8 cellular contexts compared by ENCODE assay signal in genomic region chr2:207166039-207166348, GRCh38. TPM values are rescaled to one million over a fixed set of nuclear protein-coding genes. Genes with fewer than 3 reads are reported as not detected.
DNase-seq lines count a peak whose midpoint lies in the region; ATAC-seq, FAIRE-seq and TF ChIP-seq lines count a peak whose summit lies in the region.

No MANE protein-coding gene starts in this region.

- H3K4me3 ChIP-seq in astrocyte (ENCODE audit: insufficient read depth, low read depth, low read length) (peak overlapping the region; percentile 96), right atrium auricular region (peak overlapping the region; percentile 83 to 85), upper lobe of right lung (peak overlapping the region; percentile 76)

- H3K4me2 ChIP-seq in astrocyte (ENCODE audit: low read length) = peak overlapping the region; percentile 96

- H3K27me3 ChIP-seq in astrocyte (ENCODE audit: insufficient read depth, low read length) (no peaks in the 10 kb centered on the region), right atrium auricular region (no peaks in the 10 kb centered on the region), upper lobe of right lung (no peaks in the 10 kb centered on the region)

- peak overlapping the region; percentile 99 for H3K9ac ChIP-seq in astrocyte (ENCODE audit: low read length)

- H3K36me3 ChIP-seq in astrocyte (ENCODE audit: insufficient read depth, low read length) = no peaks in the 10 kb centered on the region
- no peaks in the 10 kb centered on the region for H3K36me3 ChIP-seq in right atrium auricular region
- no peaks in the 10 kb centered on the region for H3K36me3 ChIP-seq in upper lobe of right lung

- no peak for TF ChIP-seq CTCF in GM13976 (IDR thresholded peaks at IDR 0.05; ENCODE audit: borderline replicate concordance, control extremely low read depth, extremely low read depth, insufficient read depth, missing control alignments)
- TF ChIP-seq CTCF in astrocyte (IDR thresholded peaks at IDR 0.05; ENCODE audit: insufficient read depth, low read depth, low read length) = no peak
- TF ChIP-seq CTCF in right atrium auricular region (IDR thresholded peaks at IDR 0.05) = no peak
- no peak for TF ChIP-seq CTCF in progenitor cell of endocrine pancreas (IDR thresholded peaks at IDR 0.05; ENCODE audit: unreplicated experiment)
- TF ChIP-seq CTCF in upper lobe of right lung (IDR thresholded peaks at IDR 0.05) = no peak

- intact Hi-C loops in upper lobe of right lung (cut with DNase I) = no loop called here

- H3K27me3 Mint-ChIP-seq in astrocyte (ENCODE audit: low read depth, unreplicated experiment) (no peaks in the 10 kb centered on the region), progenitor cell of endocrine pancreas (no peaks in the 10 kb centered on the region)

- peaks cover 33% of the 10 kb centered on the region for H3K4me1 ChIP-seq in astrocyte (ENCODE audit: insufficient read depth, low read length)
- peaks cover 0 to 32% of the 10 kb centered on the region in 2 donors for H3K4me1 ChIP-seq in right atrium auricular region
- peaks cover 26% of the 10 kb centered on the region for H3K4me1 ChIP-seq in upper lobe of right lung

- H3K4me3 Mint-ChIP-seq in astrocyte (ENCODE audit: unreplicated experiment) = peak overlapping the region; percentile 98
- H3K4me3 Mint-ChIP-seq in progenitor cell of endocrine pancreas (ENCODE audit: low read depth) = peak overlapping the region; percentile 94

- peaks cover 23% of the 10 kb centered on the region for H3K4me1 Mint-ChIP-seq in astrocyte (ENCODE audit: low read depth, unreplicated experiment)
- peaks cover 23% of the 10 kb centered on the region for H3K4me1 Mint-ChIP-seq in progenitor cell of endocrine pancreas (ENCODE audit: low read depth)

- H2AFZ ChIP-seq in astrocyte (ENCODE audit: low read depth, low read length) = no peak overlapping the region

- H3K9me3 ChIP-seq in astrocyte (ENCODE audit: insufficient read depth, low read depth, low read length) = no peaks in the 10 kb centered on the region
- H3K9me3 ChIP-seq in right atrium auricular region = no peaks in the 10 kb centered on the region
- H3K9me3 ChIP-seq in upper lobe of right lung = no peaks in the 10 kb centered on the region

- ATAC-seq in HG02884 (IDR thresholded peaks at IDR 0.05; ENCODE audit: unreplicated experiment) = peak; percentile 89
- ATAC-seq in upper lobe of right lung = peak; percentile 94

- peak; percentile 97 for DNase-seq in GM13976 (ENCODE audit: low spot score)
- peak; percentile 99 for DNase-seq in NCI-H1694 (lab: John Stamatoyannopoulos, UW)
- peak; percentile 84 for DNase-seq in T-helper 9 cell
- peak; percentile 99 for DNase-seq in astrocyte (ENCODE audit: low read depth)
- peak; percentile 100 for DNase-seq in right atrium auricular region (ENCODE audit: low spot score)
- peak; percentile 99 for DNase-seq in progenitor cell of endocrine pancreas (ENCODE audit: low spot score, unreplicated experiment)
- peak; percentile 99 for DNase-seq in upper lobe of right lung

- no peak for FAIRE-seq in astrocyte (lab: Jason Lieb, UNC)

- H3K27ac ChIP-seq in astrocyte (ENCODE audit: low read depth, low read length) = peak overlapping the region; percentile 98
- H3K27ac ChIP-seq in right atrium auricular region = peak overlapping the region; percentile 100
- H3K27ac ChIP-seq in upper lobe of right lung = peak overlapping the region; percentile 100

- in situ Hi-C loops in GM13976 (cut with MboI; ENCODE audit: low sequenced_read_pairs, unreplicated experiment) = no loop called here

- H3K9me3 Mint-ChIP-seq in astrocyte (ENCODE audit: unreplicated experiment) (peaks cover 2% of the 10 kb centered on the region), progenitor cell of endocrine pancreas (ENCODE audit: low read depth) (no peaks in the 10 kb centered on the region)

- H3K27ac Mint-ChIP-seq in astrocyte (ENCODE audit: unreplicated experiment) (peak overlapping the region; percentile 85), progenitor cell of endocrine pancreas (peak overlapping the region; percentile 100)

- H3K79me2 ChIP-seq in astrocyte (ENCODE audit: insufficient read depth, low read length) = peaks cover 48% of the 10 kb centered on the region

- H3K36me3 Mint-ChIP-seq in astrocyte (ENCODE audit: low read depth, unreplicated experiment) (peaks cover 3% of the 10 kb centered on the region), progenitor cell of endocrine pancreas (ENCODE audit: insufficient read depth) (no peaks in the 10 kb centered on the region)

- H4K20me1 ChIP-seq in astrocyte (ENCODE audit: insufficient read depth, low read length) = peaks cover 25% of the 10 kb centered on the region

RNA-seq across cellular contexts. Expression of gene KLF7, which starts 0.2 kb away (rescaled TPM):
- total RNA-seq in astrocyte = 76.5 and 81.2 TPM in 2 replicates
- 10 to 100 TPM; 13.5 to 29.9 TPM for total RNA-seq in right atrium auricular region
- total RNA-seq in progenitor cell of endocrine pancreas = 26.6 and 27.1 TPM in 2 replicates
- 62.1 TPM for total RNA-seq in upper lobe of right lung

Comparison
In these comparisons a context has a peak if more than half of its experiments do, and no peak if none do; other contexts are left out.
1. Peak in every context shown above with its lines: DNase-seq, ATAC-seq, H3K4me3 ChIP-seq and H3K27ac ChIP-seq.